13 cellular contexts compared by ENCODE assay signal in genomic region chr3:120369000-120369399, GRCh38. TPM values are rescaled to one million over a fixed set of nuclear protein-coding genes. Genes with fewer than 3 reads are reported as not detected.
DNase-seq lines count a peak whose midpoint lies in the region; ATAC-seq and TF ChIP-seq lines count a peak whose summit lies in the region.
"Had no signal": no experiment of that assay in that cellular context is flagged by ENCODE, and none has a peak within 500 bp of the region (broad histone marks: within the 10 kb centered on the region; RNA-seq: fewer than 3 reads in every experiment).

No MANE protein-coding gene starts in this region.

- CTCF ChIA-PET in PC-3 (lab: Charles Lee) = no interaction called here

- H3K9me3 ChIP-seq in PC-3 (ENCODE audit: low read length) = no peaks in the 10 kb centered on the region

- no peak overlapping the region for H2AFZ ChIP-seq in PC-3 (ENCODE audit: low read length)

- POLR2A ChIA-PET in PC-3 (lab: Charles Lee; ENCODE audit: unreplicated experiment) = no interaction called here

- no peaks in the 10 kb centered on the region for H3K36me3 ChIP-seq in PC-3 (ENCODE audit: low read depth, low read length)
- H3K36me3 ChIP-seq: cardiac muscle cell had no signal

- H3K27ac ChIP-seq in PC-3 (ENCODE audit: low read length) = no peak overlapping the region
- H3K27ac ChIP-seq: cardiac muscle cell had no signal

- H3F3A ChIP-seq in PC-3 (ENCODE audit: low read length, unreplicated experiment) = no peaks in the 10 kb centered on the region

- H3K4me2 ChIP-seq in PC-3 (ENCODE audit: low read length) = no peak overlapping the region

- peaks cover 60% of the 10 kb centered on the region for H3K27me3 ChIP-seq in PC-3 (ENCODE audit: low read length)
- H3K27me3 ChIP-seq: cardiac muscle cell had no signal

- H3K4me3 ChIP-seq in PC-3 (ENCODE audit: low read length) = no peak overlapping the region
- H3K4me3 ChIP-seq: cardiac muscle cell had no signal

- intact Hi-C loops in PC-3 (cut with micrococcal nuclease) = no loop called here

- no peak for TF ChIP-seq CTCF in PC-3 (conservative IDR thresholded peaks at IDR 0.05; ENCODE audit: low read depth, low read length)

- 0 out of 2 replicates have a peak, but pooled peaks cover 3% of the 10 kb centered on the region for H3K9me2 ChIP-seq in PC-3 (replicated peaks; ENCODE audit: low read length)

- DNase-seq in renal cortical epithelial cell (ENCODE audit: low read depth) (peak; percentile 96), NCI-H2107 (lab: John Stamatoyannopoulos, UW) (no peak), PC-3 (no peak), GF-D8 (lab: John Stamatoyannopoulos, UW) (no peak)
- DNase-seq in activated naive CD4-positive, alpha-beta T cell (lab: John Stamatoyannopoulos, UW) = no peak
- DNase-seq: CD4-positive, alpha-beta T cell; NCI-H187; OCI-M1; stimulated activated CD4-positive, alpha-beta T cell treated with anti-CD3 and anti-CD28 coated beads, Interleukin-4, amount 100 ng/mL, for 4 hours had no signal

- peak; percentile 65 for ATAC-seq in GM19372 (IDR thresholded peaks at IDR 0.05; ENCODE audit: low read depth, unreplicated experiment)
- peak; percentile 90 for ATAC-seq in HG02678 (IDR thresholded peaks at IDR 0.05; ENCODE audit: unreplicated experiment)
- ATAC-seq in HG03457 (IDR thresholded peaks at IDR 0.05; ENCODE audit: unreplicated experiment) = peak; percentile 93
- ATAC-seq in PC-3 = no peak

- no TSS peak for BruUV-seq in PC-3 (replicated peaks; lab: Mats Ljungman, UMichigan)

- H3K9ac ChIP-seq in PC-3 (ENCODE audit: low read length) = no peak overlapping the region

- no peaks in the 10 kb centered on the region for H3K79me2 ChIP-seq in PC-3 (ENCODE audit: low read length)

- no peaks in the 10 kb centered on the region for H3K4me1 ChIP-seq in PC-3 (ENCODE audit: insufficient read depth, low read length)

- H4K20me1 ChIP-seq in PC-3 (ENCODE audit: low read length) = no peaks in the 10 kb centered on the region

RNA-seq across cellular contexts. Expression of gene LRRC58, which starts 19.8 kb away (rescaled TPM):
- total RNA-seq in renal cortical epithelial cell (30.7 and 37.2 TPM in 2 replicates), PC-3 (2014; rRNA removed) (33.7 and 35.2 TPM in 2 replicates)
